ENCODE assay signal across 1 cellular context in genomic region chr12:22050078-22050477, GRCh38.
TF ChIP-seq lines count a peak whose summit lies in the region.

No MANE protein-coding gene starts in this region.

TF ChIP-seq in H1, 55 proteins besides CTCF, POLR2A, EP300 and RAD21 (continued from another document):
- no peak for TF ChIP-seq CHD7 (IDR thresholded peaks at IDR 0.05; ENCODE audit: insufficient replicate concordance, low read length)
- no peak for TF ChIP-seq GTF2F1 (IDR thresholded peaks at IDR 0.05; ENCODE audit: borderline replicate concordance, low read depth, low read length)
- no peak for TF ChIP-seq POLR2AphosphoS5 (IDR thresholded peaks at IDR 0.05; ENCODE audit: low read depth, low read length)
- TF ChIP-seq NANOG (IDR thresholded peaks at IDR 0.05; ENCODE audit: insufficient read depth, low read depth, low read length, poor library complexity, severe bottlenecking), result no peak
- TF ChIP-seq BCL11A (IDR thresholded peaks at IDR 0.05; ENCODE audit: low read depth in 2 of 2, low read length in 2 of 2), result no peak
- TF ChIP-seq SAP30 (IDR thresholded peaks at IDR 0.05; ENCODE audit: insufficient read depth, insufficient replicate concordance, low read length), result no peak
- no peak for TF ChIP-seq HDAC6 (IDR thresholded peaks at IDR 0.05; ENCODE audit: low read depth, low read length)
- no peak for TF ChIP-seq MAFK (IDR thresholded peaks at IDR 0.05; ENCODE audit: low read depth, low read length)
- TF ChIP-seq TCF12 (IDR thresholded peaks at IDR 0.05; ENCODE audit: low read depth, low read length), result no peak
- no peak for TF ChIP-seq KDM4A (IDR thresholded peaks at IDR 0.05; ENCODE audit: low read depth, low read length, severe bottlenecking)
- no peak for TF ChIP-seq RFX5 (IDR thresholded peaks at IDR 0.05; ENCODE audit: borderline replicate concordance, low read depth, low read length)
- no peak for TF ChIP-seq E2F6 (IDR thresholded peaks at IDR 0.05)
TF ChIP-seq in H1: peak in this region for 0.
